11 cellular contexts compared by ENCODE assay signal in the genomic region with DNA sequence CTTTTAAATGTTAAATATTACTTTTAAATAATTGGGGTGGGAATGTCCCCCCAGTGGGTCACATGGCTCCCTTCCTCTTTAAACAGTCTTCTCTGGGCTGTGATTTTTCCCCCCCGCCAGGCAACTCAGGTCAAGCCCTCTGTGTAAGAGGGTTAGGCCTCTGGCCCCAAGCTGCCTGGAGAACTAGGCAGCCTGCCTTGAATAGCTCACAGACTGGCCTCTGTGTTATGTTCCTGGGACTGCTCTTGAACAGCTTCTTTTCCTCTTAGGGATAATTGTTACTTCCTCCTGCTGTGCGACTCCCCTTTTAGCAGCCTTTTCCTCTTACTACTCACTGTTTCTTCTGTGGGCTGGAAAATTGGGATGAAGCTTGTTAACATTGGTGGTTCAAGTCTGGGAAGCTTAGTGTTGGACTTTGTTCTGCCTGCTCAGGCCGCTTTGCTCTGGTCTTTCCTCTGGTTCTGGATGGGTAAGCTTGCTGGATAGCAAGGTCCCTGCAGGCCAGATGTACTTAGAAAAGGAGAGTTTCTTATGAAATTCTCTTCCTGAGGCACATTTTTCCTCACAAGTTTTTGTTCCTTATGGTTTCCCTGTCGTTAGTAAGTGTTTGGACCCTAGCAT. TPM values are rescaled to one million over a fixed set of nuclear protein-coding genes. Genes with fewer than 3 reads are reported as not detected.
A peak's percentile ranks its signal among the peaks of the same experiment; 100 is the strongest.
DNase-seq lines count a peak whose midpoint lies in the region; ATAC-seq and TF ChIP-seq lines count a peak whose summit lies in the region.
"Had no signal": no experiment of that assay in that cellular context is flagged by ENCODE, and none has a peak within 500 bp of the region (broad histone marks: within the 10 kb centered on the region; RNA-seq: fewer than 3 reads in every experiment).

No MANE protein-coding gene starts in this region.

- H3K23ac ChIP-seq in mesenchymal stem cell (ENCODE audit: low read length in 2 of 2): no peak overlapping the region

- H3K36me3 ChIP-seq in right atrium auricular region (peaks cover 24% of the 10 kb centered on the region), mesenchymal stem cell (ENCODE audit: control insufficient read depth in 1 of 2, insufficient read depth in 2 of 2, low read depth in 1 of 2, low read length in 2 of 2) (peaks cover 39 to 41% of the 10 kb centered on the region in 2 experiments)

- H3K9me3 Mint-ChIP-seq in activated T-helper 17 cell treated with anti-CD3 and anti-CD28 coated beads, Interleukin-2, amount 50 U/mL, for 72 hours: no peaks in the 10 kb centered on the region
- no peaks in the 10 kb centered on the region for H3K9me3 Mint-ChIP-seq in type B pancreatic cell

- H3K27me3 Mint-ChIP-seq in activated T-helper 17 cell treated with anti-CD3 and anti-CD28 coated beads, Interleukin-2, amount 50 U/mL, for 72 hours: no peaks in the 10 kb centered on the region
- H3K27me3 Mint-ChIP-seq in type B pancreatic cell: no peaks in the 10 kb centered on the region

- H3K4me1 Mint-ChIP-seq in activated T-helper 17 cell treated with anti-CD3 and anti-CD28 coated beads, Interleukin-2, amount 50 U/mL, for 72 hours: peaks cover 55% of the 10 kb centered on the region
- H3K4me1 Mint-ChIP-seq in type B pancreatic cell (ENCODE audit: unreplicated experiment): peaks cover 30% of the 10 kb centered on the region

- no peak overlapping the region for H3K4ac ChIP-seq in mesenchymal stem cell (ENCODE audit: low read depth in 1 of 2, low read length in 2 of 2)

- peak overlapping the region; percentile 76 for H3K4me3 Mint-ChIP-seq in activated T-helper 17 cell treated with anti-CD3 and anti-CD28 coated beads, Interleukin-2, amount 50 U/mL, for 72 hours
- H3K4me3 Mint-ChIP-seq in type B pancreatic cell: peak overlapping the region; percentile 82

- H2BK5ac ChIP-seq in mesenchymal stem cell (ENCODE audit: low read depth, low read length, poor library complexity, severe bottlenecking): no peak overlapping the region

- H3K18ac ChIP-seq in mesenchymal stem cell (ENCODE audit: low read depth in 1 of 2, low read length in 2 of 2): no peak overlapping the region

- intact Hi-C loops in cardiac septum (cut with DNase I): loop anchor here (5.0 kb wide), 1 partner anchor 136 kb away; a partner anchor contains a TSS

- H3K27ac Mint-ChIP-seq in activated T-helper 17 cell treated with anti-CD3 and anti-CD28 coated beads, Interleukin-2, amount 50 U/mL, for 72 hours: peak overlapping the region; percentile 78
- H3K27ac Mint-ChIP-seq in type B pancreatic cell: peak overlapping the region; percentile 73

- no peaks in the 10 kb centered on the region for H3K27me3 ChIP-seq in right atrium auricular region
- no peaks in the 10 kb centered on the region for H3K27me3 ChIP-seq in mesenchymal stem cell (ENCODE audit: control insufficient read depth in 1 of 2, insufficient read depth in 1 of 2, low read length in 2 of 2)

- TF ChIP-seq CTCF in right atrium auricular region (IDR thresholded peaks at IDR 0.05) (no peak), type B pancreatic cell (conservative IDR thresholded peaks at IDR 0.05) (no peak)

- ATAC-seq in activated T-helper 17 cell treated with anti-CD3 and anti-CD28 coated beads, Interleukin-2, amount 50 U/mL, for 72 hours (replicated peaks): no peak
- ATAC-seq in HG03565 (IDR thresholded peaks at IDR 0.05; ENCODE audit: unreplicated experiment): no peak
- ATAC-seq: left cardiac atrium, right cardiac atrium had no signal

- H3K79me1 ChIP-seq in mesenchymal stem cell (replicated peaks; ENCODE audit: low read length, poor library complexity, severe bottlenecking): peaks cover 56% of the 10 kb centered on the region

- H4K91ac ChIP-seq in mesenchymal stem cell (ENCODE audit: low read length): no peak overlapping the region

- no peak overlapping the region for H2AFZ ChIP-seq in mesenchymal stem cell (ENCODE audit: low read depth, low read length)

- no peak overlapping the region for H3K4me2 ChIP-seq in mesenchymal stem cell (ENCODE audit: low read length, poor library complexity, severe bottlenecking)

- WGBS in mesenchymal stem cell: 66% methylated on average over 3 of the region's 4 CpGs

- H2BK12ac ChIP-seq in mesenchymal stem cell (ENCODE audit: low read length in 2 of 2): no peak overlapping the region

- DNase-seq in cardiac septum (ENCODE audit: low spot score): peak; percentile 71
- DNase-seq in right atrium auricular region (ENCODE audit: low spot score): no peak
- peak; percentile 6 for DNase-seq in mesenchymal stem cell
- no peak for DNase-seq in type B pancreatic cell (ENCODE audit: extremely low spot score, unreplicated experiment)
- no peak for DNase-seq in NAMALWA (ENCODE audit: low spot score)
- no peak for DNase-seq in T-helper 9 cell
- DNase-seq: left cardiac atrium, NCI-H146, right cardiac atrium had no signal

- H2AK5ac ChIP-seq in mesenchymal stem cell (ENCODE audit: low read length, severe bottlenecking): no peak overlapping the region

- no peak overlapping the region for H3K14ac ChIP-seq in mesenchymal stem cell (ENCODE audit: low read length in 2 of 2)

- no peak overlapping the region for H2BK15ac ChIP-seq in mesenchymal stem cell (ENCODE audit: low read depth, poor library complexity, severe bottlenecking)

- H3K36me3 Mint-ChIP-seq in activated T-helper 17 cell treated with anti-CD3 and anti-CD28 coated beads, Interleukin-2, amount 50 U/mL, for 72 hours (ENCODE audit: low read depth): peaks cover 25% of the 10 kb centered on the region
- H3K36me3 Mint-ChIP-seq in type B pancreatic cell: no peaks in the 10 kb centered on the region

- peak overlapping the region; percentile 93 for H3K9ac ChIP-seq in mesenchymal stem cell (ENCODE audit: low read length)

- H3K4me3 ChIP-seq in right atrium auricular region (no peak overlapping the region), mesenchymal stem cell (ENCODE audit: insufficient read depth in 1 of 2, low read depth in 1 of 2, low read length in 2 of 2) (no peak overlapping the region)

- no peaks in the 10 kb centered on the region for H3K9me3 ChIP-seq in right atrium auricular region
- H3K9me3 ChIP-seq in mesenchymal stem cell (ENCODE audit: control insufficient read depth, low read length): no peaks in the 10 kb centered on the region

- H4K8ac ChIP-seq in mesenchymal stem cell (ENCODE audit: low read length): no peak overlapping the region

- H3K4me1 ChIP-seq in right atrium auricular region (peaks cover 0 to 57% of the 10 kb centered on the region in 2 donors), mesenchymal stem cell (ENCODE audit: control insufficient read depth, insufficient read depth, low read depth, low read length) (peaks cover 23% of the 10 kb centered on the region)

- H2BK120ac ChIP-seq in mesenchymal stem cell (ENCODE audit: low read depth, low read length): no peak overlapping the region

- no peak overlapping the region for H3K27ac ChIP-seq in right atrium auricular region
- no peak overlapping the region for H3K27ac ChIP-seq in mesenchymal stem cell (ENCODE audit: low read length, poor library complexity, severe bottlenecking)

RNA-seq across cellular contexts. Expression of a gene that starts 2.2 kb away (rescaled TPM):
- 28.8 TPM for total RNA-seq in cardiac septum
- 10 to 100 TPM; 55.9 to 62.3 TPM for total RNA-seq in right atrium auricular region
- total RNA-seq in activated T-helper 17 cell treated with anti-CD3 and anti-CD28 coated beads, Interleukin-2, amount 50 U/mL, for 72 hours: 10 to 100 TPM; 43.4 to 55.3 TPM
- 36.8 TPM for polyA plus RNA-seq in mesenchymal stem cell (2013, experiment 1 of 2)
- 37.3 TPM for polyA plus RNA-seq in mesenchymal stem cell (2013, experiment 2 of 2)
- total RNA-seq in type B pancreatic cell (ENCODE audit: low replicate concordance): 43.8 and 50.0 TPM in 2 replicates

RNA-seq across cellular contexts. Expression of a gene that starts 33.6 kb away (rescaled TPM):
- 0.30 TPM for total RNA-seq in cardiac septum
- total RNA-seq in right atrium auricular region: under 1 TPM; 0.16 to 0.19 TPM
- total RNA-seq in activated T-helper 17 cell treated with anti-CD3 and anti-CD28 coated beads, Interleukin-2, amount 50 U/mL, for 72 hours: under 1 TPM; 0.45 to 0.73 TPM
- polyA plus RNA-seq in mesenchymal stem cell (2013, experiment 1 of 2): 0.01 TPM
- polyA plus RNA-seq in mesenchymal stem cell (2013, experiment 2 of 2): 0.04 TPM
- 0.29 and 0.58 TPM in 2 replicates for total RNA-seq in type B pancreatic cell (ENCODE audit: low replicate concordance)

Comparison
In these comparisons a context has a peak if more than half of its experiments do, and no peak if none do; other contexts are left out.
1. DNase-seq: peak in cardiac septum (single experiment) and mesenchymal stem cell (single experiment); none in right atrium auricular region (single experiment), type B pancreatic cell (single experiment), NAMALWA (single experiment) and T-helper 9 cell (single experiment).